Comparison of ENCODE assay signal across 8 cellular contexts in the genomic region with DNA sequence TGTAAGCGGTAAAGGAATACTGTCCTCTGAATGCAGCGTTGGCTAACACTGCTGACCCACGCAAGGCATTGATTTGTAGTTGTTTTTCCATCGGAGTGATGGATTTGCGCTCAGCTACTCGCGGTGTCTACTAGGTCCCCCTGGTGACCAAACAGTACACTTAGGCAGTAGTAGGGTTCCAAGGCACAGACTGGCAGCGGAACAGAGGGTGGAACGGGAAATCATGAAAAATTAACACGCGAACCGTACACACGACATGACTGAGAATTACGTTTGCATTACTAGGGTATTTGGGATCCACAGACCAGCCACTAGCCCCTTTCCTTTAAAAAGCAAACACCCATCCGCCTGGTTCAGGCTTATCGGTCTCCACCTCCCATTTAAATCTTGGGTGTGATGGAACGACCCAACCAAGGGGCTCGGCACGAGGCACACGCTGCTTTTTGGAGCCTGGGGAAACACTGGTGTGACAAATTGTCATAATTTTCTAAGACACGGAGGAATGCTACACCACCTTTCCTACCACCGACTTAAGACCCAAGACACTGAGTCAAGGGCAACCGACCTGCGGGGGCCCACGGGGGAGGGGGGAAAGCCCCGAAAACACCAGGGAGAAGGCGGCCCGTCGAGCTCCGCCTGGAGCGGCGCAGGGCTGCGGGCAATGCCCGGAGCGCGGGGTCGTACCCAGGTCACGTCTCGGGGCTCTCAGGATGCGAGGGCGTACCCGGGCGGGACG.
DNase-seq lines count a peak whose midpoint lies in the region; ATAC-seq, FAIRE-seq and TF ChIP-seq lines count a peak whose summit lies in the region.

No MANE protein-coding gene starts in this region.

- H3K27ac ChIP-seq in VCaP (peak overlapping the region; percentile 77), caudate nucleus (ENCODE audit: low read depth, low read length) (peak overlapping the region; percentile 97)

- peak; percentile 74 for TF ChIP-seq CTCF in VCaP (conservative IDR thresholded peaks at IDR 0.05)

- FAIRE-seq in islet of Langerhans (lab: Jason Lieb, UNC) = peak; percentile 88

- ATAC-seq in GM18498 (IDR thresholded peaks at IDR 0.05; ENCODE audit: unreplicated experiment) (peak; percentile 35), HG02973 (IDR thresholded peaks at IDR 0.05; ENCODE audit: unreplicated experiment) (peak; percentile 32)

- DNase-seq in 8988T = peak; percentile 54
- DNase-seq in NCI-H2029 treated with DMSO at 0.1 percent for 48 hours (lab: John Stamatoyannopoulos, UW) = peak; percentile 62
- DNase-seq in caudate nucleus (lab: John Stamatoyannopoulos, UW) = peak in 57 of 61 donors; percentile 8 to 85 (median 71)
- DNase-seq in stimulated activated CD4-positive, alpha-beta T cell treated with anti-CD3 and anti-CD28 coated beads, Interleukin-12 subunit alpha, Interleukin-12 subunit beta, amount 100 ng/mL, for 4 hours = peak; percentile 43

Comparison
In these comparisons a context has a peak if more than half of its experiments do, and no peak if none do; other contexts are left out.
1. Peak in every context shown above with its lines: DNase-seq, ATAC-seq and H3K27ac ChIP-seq.